24 cellular contexts compared by ENCODE assay signal in genomic region chr15:68301300-68301699, GRCh38. TPM values are rescaled to one million over a fixed set of nuclear protein-coding genes. Genes with fewer than 3 reads are reported as not detected.
DNase-seq lines count a peak whose midpoint lies in the region; ATAC-seq, FAIRE-seq and TF ChIP-seq lines count a peak whose summit lies in the region.
"Had no signal": no experiment of that assay in that cellular context is flagged by ENCODE, and none has a peak within 500 bp of the region (broad histone marks: within the 10 kb centered on the region; RNA-seq: fewer than 3 reads in every experiment).

No MANE protein-coding gene starts in this region.

- no peak for TF ChIP-seq POLR2A in breast epithelium (IDR thresholded peaks at IDR 0.05)

- no peaks in the 10 kb centered on the region for H3K9me3 Mint-ChIP-seq in endothelial cell (ENCODE audit: unreplicated experiment)
- H3K9me3 Mint-ChIP-seq: activated T-helper 2 cell treated with anti-CD3 and anti-CD28 coated beads, Interferon-gamma antibody, Interleukin-2, Interleukin-4, amounts not matched to agents 10 μg/mL and 5 μg/mL and 100 μg/mL, durations not matched to agents 14 hours and 24 hours and 36 hours; CD8-positive, alpha-beta T cell; neural progenitor cell; stimulated activated naive CD8-positive, alpha-beta T cell treated with anti-CD3 and anti-CD28 coated beads, Interleukin-15, Interleukin-2, amounts not matched to agents 100 ng/mL and 50 ng/mL, for 24 hours had no signal

- intact Hi-C loops in breast epithelium (cut with DNase I; ENCODE audit: low total_unique reads), result no loop called here
- intact Hi-C loops in mammary epithelial cell (cut with micrococcal nuclease), result no loop called here

- dilution Hi-C loops in mammary epithelial cell (cut with HindIII; ENCODE audit: low sequenced_read_pairs), result no loop called here

- peak overlapping the region; percentile 45 for H3K4me3 Mint-ChIP-seq in endothelial cell (ENCODE audit: unreplicated experiment)
- H3K4me3 Mint-ChIP-seq: CD8-positive, alpha-beta T cell; neural progenitor cell; stimulated activated naive CD8-positive, alpha-beta T cell treated with anti-CD3 and anti-CD28 coated beads, Interleukin-15, Interleukin-2, amounts not matched to agents 100 ng/mL and 50 ng/mL, for 24 hours had no signal

- peaks cover 8% of the 10 kb centered on the region for H3K27me3 Mint-ChIP-seq in endothelial cell (ENCODE audit: unreplicated experiment)
- H3K27me3 Mint-ChIP-seq: stimulated activated naive CD8-positive, alpha-beta T cell treated with anti-CD3 and anti-CD28 coated beads, Interleukin-15, Interleukin-2, amounts not matched to agents 100 ng/mL and 50 ng/mL, for 24 hours had no signal

- in situ Hi-C loops in mammary epithelial cell (cut with MboI; ENCODE audit: low sequenced_read_pairs in 2 of 2), result loop anchor here in 1 of 2 donors (10.0 to 25.0 kb wide), 2 partner anchors 84 to 361 kb away; no protein-coding TSS in a partner anchor

- no TSS peak for BruUV-seq in mammary epithelial cell (replicated peaks; lab: Mats Ljungman, UMichigan)

- H3K27ac Mint-ChIP-seq in endothelial cell (ENCODE audit: unreplicated experiment), result peak overlapping the region; percentile 17
- H3K27ac Mint-ChIP-seq: activated T-helper 2 cell treated with anti-CD3 and anti-CD28 coated beads, Interferon-gamma antibody, Interleukin-2, Interleukin-4, amounts not matched to agents 10 μg/mL and 5 μg/mL and 100 μg/mL, durations not matched to agents 14 hours and 24 hours and 36 hours; CD8-positive, alpha-beta T cell; neural progenitor cell; stimulated activated naive CD8-positive, alpha-beta T cell treated with anti-CD3 and anti-CD28 coated beads, Interleukin-15, Interleukin-2, amounts not matched to agents 100 ng/mL and 50 ng/mL, for 24 hours had no signal

- no peak for DNase-seq in breast epithelium (ENCODE audit: low spot score in 2 of 2)
- no peak for DNase-seq in mammary epithelial cell
- peak; percentile 40 for DNase-seq in MV-4-11 (lab: John Stamatoyannopoulos, UW)
- no peak for DNase-seq in endothelial cell (ENCODE audit: low spot score)
- peak; percentile 29 for DNase-seq in ureter (ENCODE audit: low spot score)
- no peak for DNase-seq in RCC 7860 (ENCODE audit: low spot score)
- no peak for DNase-seq in NCI-H2029 (lab: John Stamatoyannopoulos, UW)
- DNase-seq: activated CD4-positive, CD25-positive, alpha-beta regulatory T cell; DND-41; hippocampal formation; NCI-H146; PC-9; SIG-M5; small intestine; stimulated activated CD4-positive, alpha-beta T cell treated with anti-CD3 and anti-CD28 coated beads, Interleukin-4, amount 100 ng/mL, for 1 hour had no signal

- ATAC-seq in HG03432 (IDR thresholded peaks at IDR 0.05; ENCODE audit: unreplicated experiment), result no peak
- ATAC-seq: CD8-positive, alpha-beta T cell had no signal

- no peaks in the 10 kb centered on the region for H3K36me3 Mint-ChIP-seq in endothelial cell (ENCODE audit: low read depth, unreplicated experiment)

- H3K27me3 ChIP-seq in breast epithelium, result no peaks in the 10 kb centered on the region
- H3K27me3 ChIP-seq in mammary epithelial cell (ENCODE audit: insufficient read depth, low read length), result no peaks in the 10 kb centered on the region
- H3K27me3 ChIP-seq: neural progenitor cell, tibial nerve had no signal

- H3K4me3 ChIP-seq in breast epithelium, result no peak overlapping the region
- H3K4me3 ChIP-seq in mammary epithelial cell (replicated peaks in 1 of 3; ENCODE audit: insufficient read depth in 1 of 3, low read depth in 2 of 3, low read length in 3 of 3), result no peak overlapping the region
- H3K4me3 ChIP-seq: HAP-1, neural progenitor cell, PC-9, tibial nerve had no signal

- H3K4me1 Mint-ChIP-seq in endothelial cell (ENCODE audit: unreplicated experiment), result peaks cover 4% of the 10 kb centered on the region

- peaks cover 12% of the 10 kb centered on the region for H3K79me2 ChIP-seq in mammary epithelial cell (ENCODE audit: insufficient read depth, low read length)

- no peak overlapping the region for H2AFZ ChIP-seq in mammary epithelial cell (ENCODE audit: low read depth, low read length)
- H2AFZ ChIP-seq: neural progenitor cell, PC-9 had no signal

- H3K4me1 ChIP-seq in breast epithelium (peaks cover 5 to 6% of the 10 kb centered on the region in 2 donors), mammary epithelial cell (ENCODE audit: insufficient read depth, low read length) (peaks cover 27% of the 10 kb centered on the region)

- FAIRE-seq in RCC 7860 (lab: Jason Lieb, UNC), result no peak
- FAIRE-seq: endothelial cell of umbilical vein, islet of Langerhans, small intestine had no signal

- H3K9me3 ChIP-seq in breast epithelium, result no peaks in the 10 kb centered on the region
- no peaks in the 10 kb centered on the region for H3K9me3 ChIP-seq in mammary epithelial cell (replicated peaks; ENCODE audit: insufficient read depth, low read length)
- H3K9me3 ChIP-seq: HAP-1, tibial nerve had no signal

- H3K27ac ChIP-seq in breast epithelium (peak overlapping the region; percentile 55 to 78), mammary epithelial cell (ENCODE audit: insufficient read depth, low read depth, low read length) (no peak overlapping the region)
- H3K27ac ChIP-seq: neural progenitor cell, PC-9, tibial nerve had no signal

- H4K20me1 ChIP-seq in mammary epithelial cell (ENCODE audit: insufficient read depth, low read length), result no peaks in the 10 kb centered on the region

- TF ChIP-seq CTCF in breast epithelium (IDR thresholded peaks at IDR 0.05) (no peak), mammary epithelial cell (conservative IDR thresholded peaks at IDR 0.05 in 1 of 2, IDR thresholded peaks at IDR 0.05 in 1 of 2; ENCODE audit: extremely low read depth in 1 of 2, insufficient read depth in 1 of 2, low read depth in 1 of 2, low read length in 2 of 2) (no peak), endothelial cell (IDR thresholded peaks at IDR 0.05; ENCODE audit: unreplicated experiment) (no peak)

- no peak overlapping the region for H3K4me2 ChIP-seq in mammary epithelial cell (ENCODE audit: insufficient read depth, low read depth, low read length)
- H3K4me2 ChIP-seq: neural progenitor cell, PC-9 had no signal

- H3K9ac ChIP-seq in mammary epithelial cell (ENCODE audit: insufficient read depth, low read length), result no peak overlapping the region
- H3K9ac ChIP-seq: neural progenitor cell had no signal

- H3K36me3 ChIP-seq in breast epithelium (no peaks in the 10 kb centered on the region), mammary epithelial cell (ENCODE audit: insufficient read depth, low read length) (peaks cover 6% of the 10 kb centered on the region)
- H3K36me3 ChIP-seq: neural progenitor cell had no signal

- 94% methylated on average over 8 of the region's 8 CpGs for WGBS in mammary epithelial cell (ENCODE audit: low coverage, missing lambda C conversion rate)

- CTCF ChIA-PET in mammary epithelial cell (lab: Charles Lee; ENCODE audit: low non-redundant PET), result no interaction called here

RNA-seq across cellular contexts. Expression of gene FEM1B, which starts 23.8 kb away (rescaled TPM):
- total RNA-seq in breast epithelium (10 to 100 TPM; 48.5 to 82.7 (median 60.0) TPM), mammary epithelial cell (100 to 1,000 TPM in 1 of 2 donors, 10 to 100 TPM in 1; 86.6 to 105 TPM), endothelial cell (ENCODE audit: unreplicated experiment) (47.8 TPM), ureter (91.5 TPM)
- polyA plus RNA-seq in mammary epithelial cell, result 51.5 TPM
- 81.8 TPM for polyA minus RNA-seq in mammary epithelial cell

Comparison
In these comparisons a context has a peak if more than half of its experiments do, and no peak if none do; other contexts are left out.
1. DNase-seq: peak in MV-4-11 (single experiment) and ureter (single experiment); none in breast epithelium (0 of 2), mammary epithelial cell (single experiment), endothelial cell (single experiment), RCC 7860 (single experiment) and NCI-H2029 (single experiment).